In genomic region chr14:55929136-55929535, GRCh38 we compare ENCODE assay signal across 23 cellular contexts.
DNase-seq lines count a peak whose midpoint lies in the region; ATAC-seq and TF ChIP-seq lines count a peak whose summit lies in the region.
"Had no signal": no experiment of that assay in that cellular context is flagged by ENCODE, and none has a peak within 500 bp of the region (broad histone marks: within the 10 kb centered on the region; RNA-seq: fewer than 3 reads in every experiment).

No MANE protein-coding gene starts in this region.

- H3K9me3 Mint-ChIP-seq in WTC11: peaks cover 9% of the 10 kb centered on the region
- H3K9me3 Mint-ChIP-seq: CD8-positive, alpha-beta T cell had no signal

- H3K9ac ChIP-seq in SK-N-SH: no peak overlapping the region
- no peak overlapping the region for H3K9ac ChIP-seq in iPS-20b (ENCODE audit: low read depth, low read length)

- H3K36me3 Mint-ChIP-seq in WTC11: peaks cover 7% of the 10 kb centered on the region
- H3K36me3 Mint-ChIP-seq: CD8-positive, alpha-beta T cell had no signal

- CTCF ChIA-PET in SK-N-SH (lab: Yijun Ruan, JAX): no interaction called here
- CTCF ChIA-PET in WTC11 (lab: Charles Lee): no interaction called here

- H3K36me3 ChIP-seq in SK-N-SH (replicated peaks in 1 of 2; ENCODE audit: control insufficient read depth in 1 of 2, insufficient read depth in 2 of 2, low read length in 1 of 2): no peaks in the 10 kb centered on the region
- H3K36me3 ChIP-seq in iPS-20b (ENCODE audit: insufficient read depth, low read depth, low read length): no peaks in the 10 kb centered on the region
- no peaks in the 10 kb centered on the region for H3K36me3 ChIP-seq in HAP-1 (replicated peaks)
- H3K36me3 ChIP-seq: SJSA1 had no signal

- TF ChIP-seq CTCF in SK-N-SH (IDR thresholded peaks at IDR 0.05) (no peak), WTC11 (IDR thresholded peaks at IDR 0.05) (no peak)

- TF ChIP-seq RAD21 in SK-N-SH (IDR thresholded peaks at IDR 0.05; ENCODE audit: low read length): no peak

- peak overlapping the region; percentile 53 for H3K4me3 Mint-ChIP-seq in WTC11
- H3K4me3 Mint-ChIP-seq: CD8-positive, alpha-beta T cell; T-helper 17 cell had no signal

- H3K9me3 ChIP-seq in SK-N-SH: no peaks in the 10 kb centered on the region
- H3K9me3 ChIP-seq in iPS-20b (ENCODE audit: insufficient read depth, low read depth, low read length): no peaks in the 10 kb centered on the region
- H3K9me3 ChIP-seq in HAP-1: peaks cover 3% of the 10 kb centered on the region; the same call in 1 of the 2 replicates
- H3K9me3 ChIP-seq: SJSA1 had no signal

- H3K27ac Mint-ChIP-seq in WTC11: no peak overlapping the region
- H3K27ac Mint-ChIP-seq: CD8-positive, alpha-beta T cell; T-helper 17 cell had no signal

- H3K4me1 ChIP-seq in SK-N-SH (ENCODE audit: control insufficient read depth in 1 of 2, insufficient read depth in 2 of 2, low read depth in 1 of 2, low read length in 1 of 2) (no peaks in the 10 kb centered on the region), iPS-20b (ENCODE audit: insufficient read depth, low read length) (peaks cover 11% of the 10 kb centered on the region), HAP-1 (peaks cover 9% of the 10 kb centered on the region; the same call in 1 of the 2 replicates)
- H3K4me1 ChIP-seq: SJSA1 had no signal

- H3K4me2 ChIP-seq in SK-N-SH: no peak overlapping the region

- in situ Hi-C loops in HAP-1 (cut with MboI; ENCODE audit: low sequenced_read_pairs): no loop called here

- 9% methylated on average over 4 of the region's 4 CpGs for WGBS in SK-N-SH (ENCODE audit: low lambda C conversion rate)

- ATAC-seq in SK-N-SH treated with all-trans-retinoic acid at 6 μM for 48 hours: no peak
- peak; percentile 79 for ATAC-seq in WTC11
- ATAC-seq in GM19397 (IDR thresholded peaks at IDR 0.05; ENCODE audit: unreplicated experiment): no peak
- ATAC-seq: CD8-positive, alpha-beta T cell; T-helper 17 cell had no signal

- POLR2A ChIA-PET in SK-N-SH (lab: Yijun Ruan, JAX) (no interaction called here), WTC11 (lab: Charles Lee) (interaction anchor here (0.5 kb wide), 1 partner anchor 30 kb away, joined by 3 read pairs; no protein-coding TSS in a partner anchor)

- H3K4me3 ChIP-seq in SK-N-SH (ENCODE audit: low read depth in 2 of 2, low read length in 1 of 2): no peak overlapping the region
- peak overlapping the region; percentile 20; the same call in 1 of the 2 replicates for H3K4me3 ChIP-seq in iPS-20b (ENCODE audit: low read length)
- H3K4me3 ChIP-seq in HAP-1: no peak overlapping the region
- H3K4me3 ChIP-seq: SJSA1 had no signal

- no peak overlapping the region for H2AFZ ChIP-seq in SK-N-SH (ENCODE audit: low read depth)

- no peaks in the 10 kb centered on the region for H3K79me2 ChIP-seq in SK-N-SH (ENCODE audit: insufficient read depth)

- DNase-seq in SK-N-SH: peak; percentile 14
- DNase-seq in WTC11 (ENCODE audit: low spot score): no peak
- no peak for DNase-seq in HAP-1 (ENCODE audit: low spot score in 2 of 2)
- DNase-seq in SIG-M5 treated with dmso at 0.1 percent for 504 hours (lab: John Stamatoyannopoulos, UW; ENCODE audit: unreplicated experiment): no peak
- DNase-seq: AML-193; C1 segment of cervical spinal cord; CD8-positive, alpha-beta T cell; DMS153; GDM1; KG1; NCI-H1092 treated with DMSO at 0.1 percent for 48 hours; NCI-H1436 treated with DMSO at 0.1 percent for 48 hours; NCI-H2029; NCI-H2171; NCI-H345; NCI-H524; OCI-M1; SW 1271; T-helper 17 cell had no signal

- H3F3A ChIP-seq in SK-N-SH (replicated peaks; ENCODE audit: insufficient read depth): no peaks in the 10 kb centered on the region

- H3K27ac ChIP-seq in SK-N-SH (ENCODE audit: low read depth in 2 of 2, low read length in 1 of 2) (no peak overlapping the region), iPS-20b (ENCODE audit: low read length) (no peak overlapping the region)
- H3K27ac ChIP-seq: SJSA1 had no signal

- H3K27me3 ChIP-seq in SK-N-SH (ENCODE audit: insufficient read depth) (no peaks in the 10 kb centered on the region), iPS-20b (ENCODE audit: insufficient read depth, low read length) (no peaks in the 10 kb centered on the region), HAP-1 (ENCODE audit: low read depth) (no peaks in the 10 kb centered on the region)
- H3K27me3 ChIP-seq: SJSA1 had no signal

- H3K9me2 ChIP-seq in SK-N-SH: no peaks in the 10 kb centered on the region

- no peaks in the 10 kb centered on the region for H4K20me1 ChIP-seq in SK-N-SH (ENCODE audit: insufficient read depth)

- TF ChIP-seq EP300 in SK-N-SH (IDR thresholded peaks at IDR 0.05; ENCODE audit: borderline replicate concordance in 1 of 2, low read depth in 1 of 2, low read length in 1 of 2): no peak

- H3K27me3 Mint-ChIP-seq in WTC11 (ENCODE audit: low read depth): no peaks in the 10 kb centered on the region

- H3K4me1 Mint-ChIP-seq in WTC11: peaks cover 29% of the 10 kb centered on the region

TF ChIP-seq in SK-N-SH, 30 proteins besides CTCF, POLR2A, EP300 and RAD21 (continues in another document):
- TF ChIP-seq TCF12 (IDR thresholded peaks at IDR 0.05): no peak
- TF ChIP-seq YY1 (IDR thresholded peaks at IDR 0.05; ENCODE audit: low read depth): no peak
- no peak for TF ChIP-seq RFX5 (IDR thresholded peaks at IDR 0.05; ENCODE audit: low read length)
- TF ChIP-seq RXRA (IDR thresholded peaks at IDR 0.05; ENCODE audit: borderline replicate concordance, low read depth): no peak
- no peak for TF ChIP-seq ZBTB33 (IDR thresholded peaks at IDR 0.05; ENCODE audit: borderline replicate concordance, low read depth)
- TF ChIP-seq RCOR1 (IDR thresholded peaks at IDR 0.05; ENCODE audit: low read length): no peak
- no peak for TF ChIP-seq CHD2 (IDR thresholded peaks at IDR 0.05; ENCODE audit: low read length, partially characterized antibody)

TF ChIP-seq in SK-N-SH treated with all-trans-retinoic acid at 6 μM for 48 hours, 23 proteins besides CTCF, POLR2A, EP300 and RAD21 (continues in another document):
- TF ChIP-seq ARNTL (CRISPR knock-in tag; IDR thresholded peaks at IDR 0.05; ENCODE audit: borderline replicate concordance, low read depth) (no peak), OSR1 (CRISPR knock-in tag; IDR thresholded peaks at IDR 0.05) (no peak), CSRNP3 (CRISPR knock-in tag; IDR thresholded peaks at IDR 0.05) (no peak), ZC3H10 (CRISPR knock-in tag; IDR thresholded peaks at IDR 0.05) (no peak), CREB5 (CRISPR knock-in tag; IDR thresholded peaks at IDR 0.05; ENCODE audit: low read depth) (no peak), SNAI2 (CRISPR knock-in tag; IDR thresholded peaks at IDR 0.05) (no peak), RARB (CRISPR knock-in tag; IDR thresholded peaks at IDR 0.05) (no peak)

TF ChIP-seq in WTC11, 78 proteins besides CTCF, POLR2A, EP300 and RAD21:
- TF ChIP-seq ATF6 (CRISPR knock-in tag; IDR thresholded peaks at IDR 0.05) (no peak), NFYB (CRISPR knock-in tag; conservative IDR thresholded peaks at IDR 0.05; ENCODE audit: low read depth) (peak; percentile 69)
